In the genomic region with DNA sequence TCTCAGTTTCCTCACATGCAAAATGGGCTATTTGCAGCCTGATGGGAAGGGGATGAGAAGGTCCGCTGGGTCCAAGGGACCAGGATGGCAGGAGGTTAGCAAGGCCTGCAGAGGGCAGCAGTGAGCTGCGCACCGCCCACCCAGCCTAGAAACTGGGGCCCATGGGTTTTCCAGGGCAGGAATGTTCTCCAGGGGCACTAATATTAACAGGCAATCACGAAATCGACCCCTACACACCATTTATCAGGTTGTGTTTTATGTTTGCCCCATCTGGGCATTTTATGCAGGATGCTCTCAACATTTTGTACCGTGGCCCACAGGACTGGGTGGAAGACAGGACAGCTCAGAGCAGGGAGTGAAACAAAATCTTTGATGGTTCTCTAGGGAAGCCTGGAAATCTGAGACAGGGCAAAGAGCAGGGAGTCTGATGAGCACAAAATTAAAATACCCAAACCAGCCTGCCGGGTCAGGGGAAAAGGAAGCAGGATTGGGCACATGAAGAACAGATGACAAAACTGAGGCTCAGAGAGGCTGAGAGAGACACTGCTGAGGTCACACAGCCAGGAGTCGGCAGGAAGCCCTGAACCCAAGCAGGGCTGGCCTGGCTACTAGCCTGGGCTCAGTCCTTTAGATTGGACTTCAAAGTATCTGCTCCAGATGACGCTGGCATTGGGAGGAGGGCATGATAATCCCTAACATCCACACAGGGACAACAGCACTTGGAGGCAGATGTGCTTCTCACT, we compare ENCODE assay signal across 1 cellular context.
TF ChIP-seq lines count a peak whose summit lies in the region.

No MANE protein-coding gene starts in this region.

TF ChIP-seq in HepG2, 621 proteins besides CTCF, POLR2A, EP300 and RAD21 (continued from another document and continues in another):
- TF ChIP-seq ZNF484 (CRISPR knock-in tag; IDR thresholded peaks at IDR 0.05; ENCODE audit: borderline replicate concordance, low read depth), result no peak
- no peak for TF ChIP-seq BORCS8-MEF2B (CRISPR knock-in tag; IDR thresholded peaks at IDR 0.05)
- TF ChIP-seq, protein P1, sequence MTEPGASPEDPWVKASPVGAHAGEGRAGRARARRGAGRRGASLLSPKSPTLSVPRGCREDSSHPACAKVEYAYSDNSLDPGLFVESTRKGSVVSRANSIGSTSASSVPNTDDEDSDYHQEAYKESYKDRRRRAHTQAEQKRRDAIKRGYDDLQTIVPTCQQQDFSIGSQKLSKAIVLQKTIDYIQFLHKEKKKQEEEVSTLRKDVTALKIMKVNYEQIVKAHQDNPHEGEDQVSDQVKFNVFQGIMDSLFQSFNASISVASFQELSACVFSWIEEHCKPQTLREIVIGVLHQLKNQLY (CRISPR knock-in tag; IDR thresholded peaks at IDR 0.05), result no peak
- TF ChIP-seq KMT2B (CRISPR knock-in tag; IDR thresholded peaks at IDR 0.05), result no peak
- TF ChIP-seq ZNF768 (CRISPR knock-in tag; IDR thresholded peaks at IDR 0.05), result peak; percentile 84
- no peak for TF ChIP-seq MED13 (CRISPR knock-in tag; IDR thresholded peaks at IDR 0.05)
- TF ChIP-seq KLF12 (CRISPR knock-in tag; IDR thresholded peaks at IDR 0.05; ENCODE audit: borderline replicate concordance), result no peak
- peak; percentile 61 for TF ChIP-seq SALL1 (CRISPR knock-in tag; IDR thresholded peaks at IDR 0.05)
- TF ChIP-seq, protein P2, sequence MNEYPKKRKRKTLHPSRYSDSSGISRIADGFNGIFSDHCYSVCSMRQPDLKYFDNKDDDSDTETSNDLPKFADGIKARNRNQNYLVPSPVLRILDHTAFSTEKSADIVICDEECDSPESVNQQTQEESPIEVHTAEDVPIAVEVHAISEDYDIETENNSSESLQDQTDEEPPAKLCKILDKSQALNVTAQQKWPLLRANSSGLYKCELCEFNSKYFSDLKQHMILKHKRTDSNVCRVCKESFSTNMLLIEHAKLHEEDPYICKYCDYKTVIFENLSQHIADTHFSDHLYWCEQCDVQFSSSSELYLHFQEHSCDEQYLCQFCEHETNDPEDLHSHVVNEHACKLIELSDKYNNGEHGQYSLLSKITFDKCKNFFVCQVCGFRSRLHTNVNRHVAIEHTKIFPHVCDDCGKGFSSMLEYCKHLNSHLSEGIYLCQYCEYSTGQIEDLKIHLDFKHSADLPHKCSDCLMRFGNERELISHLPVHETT (CRISPR knock-in tag; conservative IDR thresholded peaks at IDR 0.05), result no peak
- no peak for TF ChIP-seq PTBP1 (IDR thresholded peaks at IDR 0.05; ENCODE audit: low read depth, low read length, poor library complexity, severe bottlenecking)
- TF ChIP-seq SMARCC2 (IDR thresholded peaks at IDR 0.05), result no peak
- no peak for TF ChIP-seq ZNF737 (CRISPR knock-in tag; IDR thresholded peaks at IDR 0.05; ENCODE audit: borderline replicate concordance)
- no peak for TF ChIP-seq ATF2 (CRISPR knock-in tag; IDR thresholded peaks at IDR 0.05)
- TF ChIP-seq CAMTA2 (CRISPR knock-in tag; IDR thresholded peaks at IDR 0.05; ENCODE audit: borderline replicate concordance), result no peak
- TF ChIP-seq, protein P3, sequence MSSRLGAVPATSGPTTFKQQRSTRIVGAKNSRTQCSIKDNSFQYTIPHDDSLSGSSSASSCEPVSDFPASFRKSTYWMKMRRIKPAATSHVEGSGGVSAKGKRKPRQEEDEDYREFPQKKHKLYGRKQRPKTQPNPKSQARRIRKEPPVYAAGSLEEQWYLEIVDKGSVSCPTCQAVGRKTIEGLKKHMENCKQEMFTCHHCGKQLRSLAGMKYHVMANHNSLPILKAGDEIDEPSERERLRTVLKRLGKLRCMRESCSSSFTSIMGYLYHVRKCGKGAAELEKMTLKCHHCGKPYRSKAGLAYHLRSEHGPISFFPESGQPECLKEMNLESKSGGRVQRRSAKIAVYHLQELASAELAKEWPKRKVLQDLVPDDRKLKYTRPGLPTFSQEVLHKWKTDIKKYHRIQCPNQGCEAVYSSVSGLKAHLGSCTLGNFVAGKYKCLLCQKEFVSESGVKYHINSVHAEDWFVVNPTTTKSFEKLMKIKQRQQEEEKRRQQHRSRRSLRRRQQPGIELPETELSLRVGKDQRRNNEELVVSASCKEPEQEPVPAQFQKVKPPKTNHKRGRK (CRISPR knock-in tag; IDR thresholded peaks at IDR 0.05), result no peak
- TF ChIP-seq, protein P4, sequence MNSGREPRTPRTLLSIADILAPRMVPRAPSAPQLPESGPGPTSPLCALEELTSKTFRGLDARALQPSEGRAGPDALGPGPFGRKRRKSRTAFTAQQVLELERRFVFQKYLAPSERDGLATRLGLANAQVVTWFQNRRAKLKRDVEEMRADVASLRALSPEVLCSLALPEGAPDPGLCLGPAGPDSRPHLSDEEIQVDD (CRISPR knock-in tag; IDR thresholded peaks at IDR 0.05; ENCODE audit: borderline replicate concordance), result no peak
- no peak for TF ChIP-seq ZFAT (CRISPR knock-in tag; conservative IDR thresholded peaks at IDR 0.05)
- TF ChIP-seq ZNF224 (CRISPR knock-in tag; IDR thresholded peaks at IDR 0.05), result no peak
- TF ChIP-seq MXD4 (CRISPR knock-in tag; IDR thresholded peaks at IDR 0.05), result no peak
- no peak for TF ChIP-seq ETS1 (CRISPR knock-in tag; IDR thresholded peaks at IDR 0.05)
- TF ChIP-seq ZMYM2 (CRISPR knock-in tag; IDR thresholded peaks at IDR 0.05), result no peak
- TF ChIP-seq ZNF552 (CRISPR knock-in tag; IDR thresholded peaks at IDR 0.05; ENCODE audit: borderline replicate concordance), result no peak
- no peak for TF ChIP-seq ZNF570 (CRISPR knock-in tag; IDR thresholded peaks at IDR 0.05; ENCODE audit: borderline replicate concordance)
- TF ChIP-seq EEA1 (CRISPR knock-in tag; IDR thresholded peaks at IDR 0.05; ENCODE audit: borderline replicate concordance), result no peak
- TF ChIP-seq ARNTL (CRISPR knock-in tag; IDR thresholded peaks at IDR 0.05), result no peak
- 0 out of 2 replicates have a peak, but pooled peaks have one; percentile 38 for TF ChIP-seq SPEN (CRISPR knock-in tag; IDR thresholded peaks at IDR 0.05; ENCODE audit: low read depth)
- no peak for TF ChIP-seq ZNF772 (CRISPR knock-in tag; IDR thresholded peaks at IDR 0.05)
- 0 out of 2 replicates have a peak, but pooled peaks have one; percentile 28 for TF ChIP-seq SIN3A (IDR thresholded peaks at IDR 0.05; ENCODE audit: borderline replicate concordance, low read depth, low read length)
- TF ChIP-seq STAG1 (CRISPR knock-in tag; IDR thresholded peaks at IDR 0.05), result peak; percentile 97
- TF ChIP-seq, protein P5, sequence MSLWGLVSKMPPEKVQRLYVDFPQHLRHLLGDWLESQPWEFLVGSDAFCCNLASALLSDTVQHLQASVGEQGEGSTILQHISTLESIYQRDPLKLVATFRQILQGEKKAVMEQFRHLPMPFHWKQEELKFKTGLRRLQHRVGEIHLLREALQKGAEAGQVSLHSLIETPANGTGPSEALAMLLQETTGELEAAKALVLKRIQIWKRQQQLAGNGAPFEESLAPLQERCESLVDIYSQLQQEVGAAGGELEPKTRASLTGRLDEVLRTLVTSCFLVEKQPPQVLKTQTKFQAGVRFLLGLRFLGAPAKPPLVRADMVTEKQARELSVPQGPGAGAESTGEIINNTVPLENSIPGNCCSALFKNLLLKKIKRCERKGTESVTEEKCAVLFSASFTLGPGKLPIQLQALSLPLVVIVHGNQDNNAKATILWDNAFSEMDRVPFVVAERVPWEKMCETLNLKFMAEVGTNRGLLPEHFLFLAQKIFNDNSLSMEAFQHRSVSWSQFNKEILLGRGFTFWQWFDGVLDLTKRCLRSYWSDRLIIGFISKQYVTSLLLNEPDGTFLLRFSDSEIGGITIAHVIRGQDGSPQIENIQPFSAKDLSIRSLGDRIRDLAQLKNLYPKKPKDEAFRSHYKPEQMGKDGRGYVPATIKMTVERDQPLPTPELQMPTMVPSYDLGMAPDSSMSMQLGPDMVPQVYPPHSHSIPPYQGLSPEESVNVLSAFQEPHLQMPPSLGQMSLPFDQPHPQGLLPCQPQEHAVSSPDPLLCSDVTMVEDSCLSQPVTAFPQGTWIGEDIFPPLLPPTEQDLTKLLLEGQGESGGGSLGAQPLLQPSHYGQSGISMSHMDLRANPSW (CRISPR knock-in tag; IDR thresholded peaks at IDR 0.05; ENCODE audit: borderline replicate concordance), result no peak
- no peak for TF ChIP-seq GTF2F1 (IDR thresholded peaks at IDR 0.05; ENCODE audit: low read length)
- TF ChIP-seq RFX1 (IDR thresholded peaks at IDR 0.05), result no peak
- 0 out of 2 replicates have a peak, but pooled peaks have one; percentile 46 for TF ChIP-seq ZNF598 (CRISPR knock-in tag; IDR thresholded peaks at IDR 0.05; ENCODE audit: borderline replicate concordance)
- TF ChIP-seq, protein P6, sequence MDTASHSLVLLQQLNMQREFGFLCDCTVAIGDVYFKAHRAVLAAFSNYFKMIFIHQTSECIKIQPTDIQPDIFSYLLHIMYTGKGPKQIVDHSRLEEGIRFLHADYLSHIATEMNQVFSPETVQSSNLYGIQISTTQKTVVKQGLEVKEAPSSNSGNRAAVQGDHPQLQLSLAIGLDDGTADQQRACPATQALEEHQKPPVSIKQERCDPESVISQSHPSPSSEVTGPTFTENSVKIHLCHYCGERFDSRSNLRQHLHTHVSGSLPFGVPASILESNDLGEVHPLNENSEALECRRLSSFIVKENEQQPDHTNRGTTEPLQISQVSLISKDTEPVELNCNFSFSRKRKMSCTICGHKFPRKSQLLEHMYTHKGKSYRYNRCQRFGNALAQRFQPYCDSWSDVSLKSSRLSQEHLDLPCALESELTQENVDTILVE (CRISPR knock-in tag; IDR thresholded peaks at IDR 0.05), result no peak
- no peak for TF ChIP-seq ZNF354B (CRISPR knock-in tag; IDR thresholded peaks at IDR 0.05)
- TF ChIP-seq, protein P7, sequence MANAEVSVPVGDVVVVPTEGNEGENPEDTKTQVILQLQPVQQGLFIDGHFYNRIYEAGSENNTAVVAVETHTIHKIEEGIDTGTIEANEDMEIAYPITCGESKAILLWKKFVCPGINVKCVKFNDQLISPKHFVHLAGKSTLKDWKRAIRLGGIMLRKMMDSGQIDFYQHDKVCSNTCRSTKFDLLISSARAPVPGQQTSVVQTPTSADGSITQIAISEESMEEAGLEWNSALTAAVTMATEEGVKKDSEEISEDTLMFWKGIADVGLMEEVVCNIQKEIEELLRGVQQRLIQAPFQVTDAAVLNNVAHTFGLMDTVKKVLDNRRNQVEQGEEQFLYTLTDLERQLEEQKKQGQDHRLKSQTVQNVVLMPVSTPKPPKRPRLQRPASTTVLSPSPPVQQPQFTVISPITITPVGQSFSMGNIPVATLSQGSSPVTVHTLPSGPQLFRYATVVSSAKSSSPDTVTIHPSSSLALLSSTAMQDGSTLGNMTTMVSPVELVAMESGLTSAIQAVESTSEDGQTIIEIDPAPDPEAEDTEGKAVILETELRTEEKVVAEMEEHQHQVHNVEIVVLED (CRISPR knock-in tag; IDR thresholded peaks at IDR 0.05; ENCODE audit: borderline replicate concordance), result no peak
- no peak for TF ChIP-seq NFIB (CRISPR knock-in tag; IDR thresholded peaks at IDR 0.05; ENCODE audit: borderline replicate concordance)
- no peak for TF ChIP-seq TAF15 (IDR thresholded peaks at IDR 0.05; ENCODE audit: low read depth, low read length, poor library complexity, severe bottlenecking)
- TF ChIP-seq ZNF83 (CRISPR knock-in tag; IDR thresholded peaks at IDR 0.05; ENCODE audit: borderline replicate concordance), result no peak
- peak; percentile 46; the same call in 1 of the 2 replicates for TF ChIP-seq KDM2A (CRISPR knock-in tag; IDR thresholded peaks at IDR 0.05; ENCODE audit: borderline replicate concordance, low read depth)
- TF ChIP-seq ZNF260 (CRISPR knock-in tag; IDR thresholded peaks at IDR 0.05; ENCODE audit: borderline replicate concordance, low read depth), result no peak
- TF ChIP-seq HDAC6 (IDR thresholded peaks at IDR 0.05; ENCODE audit: low read depth, low read length), result no peak
- TF ChIP-seq HMGXB4 (CRISPR knock-in tag; IDR thresholded peaks at IDR 0.05; ENCODE audit: borderline replicate concordance in 1 of 2, low read depth in 1 of 2), result peak in 1 of 2 experiments; percentile 51; a peak in 2 of 4 replicates
- TF ChIP-seq ONECUT2 (CRISPR knock-in tag; IDR thresholded peaks at IDR 0.05), result no peak
- TF ChIP-seq NFYC (CRISPR knock-in tag; IDR thresholded peaks at IDR 0.05), result no peak
- TF ChIP-seq MLLT10 (CRISPR knock-in tag; IDR thresholded peaks at IDR 0.05), result no peak
- peak; percentile 51; the same call in 1 of the 2 replicates for TF ChIP-seq TBX2 (CRISPR knock-in tag; IDR thresholded peaks at IDR 0.05; ENCODE audit: borderline replicate concordance)
- TF ChIP-seq RXRA (CRISPR knock-in tag; IDR thresholded peaks at IDR 0.05), result no peak
- TF ChIP-seq KLF13 (CRISPR knock-in tag; IDR thresholded peaks at IDR 0.05), result no peak
